11 cellular contexts compared by ENCODE assay signal in genomic region chr17:7318121-7318860, GRCh38.
"Had no signal": no experiment of that assay in that cellular context is flagged by ENCODE, and none has a peak within 500 bp of the region (broad histone marks: within the 10 kb centered on the region; RNA-seq: fewer than 3 reads in every experiment).

No MANE protein-coding gene starts in this region.

- H3K4me3 ChIP-seq: heart right ventricle, pancreas, vagina had no signal

- H3K27me3 ChIP-seq: heart right ventricle, pancreas, vagina had no signal

- DNase-seq: activated CD4-positive, alpha-beta T cell treated with anti-CD3 and anti-CD28 coated beads for 48 hours; activated effector memory CD4-positive, alpha-beta T cell treated with anti-CD3 and anti-CD28 coated beads, Interleukin-2, amount 50 U/mL, for 16 hours; effector CD4-positive, alpha-beta T cell; foreskin melanocyte; heart right ventricle; islet precursor cell; stimulated activated CD4-positive, alpha-beta T cell treated with anti-CD3 and anti-CD28 coated beads, Interleukin-4, amount 100 ng/mL, for 4 hours; WERI-Rb-1 had no signal

- H3K27ac ChIP-seq: heart right ventricle, pancreas, vagina, WERI-Rb-1 had no signal

- ATAC-seq: heart right ventricle, left lobe of liver, pancreas had no signal

- H3K9me3 ChIP-seq: heart right ventricle, pancreas, vagina had no signal
